In genomic region chr14:72516936-72517408, GRCh38 we compare ENCODE assay signal across 8 cellular contexts.
DNase-seq lines count a peak whose midpoint lies in the region; ATAC-seq, FAIRE-seq and TF ChIP-seq lines count a peak whose summit lies in the region.

No MANE protein-coding gene starts in this region.

- DNase-seq in A549 (ENCODE audit: low read depth in 1 of 2, low spot score in 1 of 2) (peak in 1 of 2 experiments; percentile 68), NCI-H524 (lab: John Stamatoyannopoulos, UW) (peak; percentile 88 to 96), mesothelial cell of epicardium (ENCODE audit: low spot score in 2 of 2, unreplicated experiment in 2 of 2) (peak in 1 of 2 experiments; percentile 74)
- peak; percentile 87 for DNase-seq in activated CD4-positive, alpha-beta memory T cell treated with anti-CD3 and anti-CD28 coated beads, Interleukin-2, amount 10 ng/mL, durations not matched to agents 7 days and 5 days
- DNase-seq in effector memory CD4-positive, alpha-beta T cell = peak; percentile 46 to 57 (median 48)
- peak; percentile 46 to 52 for DNase-seq in stimulated activated CD8-positive, alpha-beta memory T cell treated with anti-CD3 and anti-CD28 coated beads, Interleukin-4, amount 100 ng/mL, for 4 hours (ENCODE audit: low read depth in 2 of 2, low spot score in 1 of 2)

- ATAC-seq in A549 (peak; percentile 52 to 85; a peak in 4 of 6 replicates), HG02642 (IDR thresholded peaks at IDR 0.05; ENCODE audit: poor library complexity, unreplicated experiment) (no peak)

- no peak overlapping the region for H3K4me3 ChIP-seq in A549
- no peak overlapping the region for H3K4me3 ChIP-seq in effector memory CD4-positive, alpha-beta T cell (ENCODE audit: insufficient read depth, low read depth, low read length, poor library complexity, severe bottlenecking)

- no peak for TF ChIP-seq POLR2A in A549 (IDR thresholded peaks at IDR 0.05; ENCODE audit: low read length)

- POLR2A ChIA-PET in A549 (lab: Yijun Ruan, JAX) = interaction anchor here (0.9 kb wide), 2 partner anchors 126 to 402 kb away, joined by 3 to 5 read pairs; no protein-coding TSS in a partner anchor
- POLR2A ChIA-PET in activated CD4-positive, alpha-beta memory T cell treated with anti-CD3 and anti-CD28 coated beads, Interleukin-2, amount 10 ng/mL, durations not matched to agents 7 days and 5 days (lab: Charles Lee) = interaction anchor here (0.9 to 4.7 kb wide), 10 partner anchors 11 to 432 kb away, joined by 3 to 47 read pairs (median 12); partner anchors contain the start of gene DPF3

- peaks cover 76% of the 10 kb centered on the region for H3K4me1 Mint-ChIP-seq in activated CD4-positive, alpha-beta memory T cell treated with anti-CD3 and anti-CD28 coated beads, Interleukin-2, amount 10 ng/mL, durations not matched to agents 7 days and 5 days
- H3K4me1 Mint-ChIP-seq in mesothelial cell of epicardium = peaks cover 4% of the 10 kb centered on the region

- WGBS in A549 (ENCODE audit: missing lambda C conversion rate) = 34% methylated on average over 5 of the region's 5 CpGs

- H3K27me3 Mint-ChIP-seq in activated CD4-positive, alpha-beta memory T cell treated with anti-CD3 and anti-CD28 coated beads, Interleukin-2, amount 10 ng/mL, durations not matched to agents 7 days and 5 days = peaks cover 4% of the 10 kb centered on the region
- H3K27me3 Mint-ChIP-seq in mesothelial cell of epicardium (ENCODE audit: low read depth) = peaks cover 19% of the 10 kb centered on the region

- H3K27me3 ChIP-seq in effector memory CD4-positive, alpha-beta T cell (replicated peaks; ENCODE audit: control insufficient read depth, insufficient read depth, low read length, poor library complexity, severe bottlenecking) = no peaks in the 10 kb centered on the region

- peak; percentile 86 for TF ChIP-seq CTCF in A549 (IDR thresholded peaks at IDR 0.05)
- peak; percentile 85 for TF ChIP-seq CTCF in GM12874 (IDR thresholded peaks at IDR 0.05; ENCODE audit: insufficient read depth, low read depth, low read length)
- TF ChIP-seq CTCF in mesothelial cell of epicardium (IDR thresholded peaks at IDR 0.05; ENCODE audit: unreplicated experiment) = peak; percentile 92

- H3K4me2 ChIP-seq in A549 = no peak overlapping the region

- no peaks in the 10 kb centered on the region for H3K36me3 ChIP-seq in effector memory CD4-positive, alpha-beta T cell (ENCODE audit: control insufficient read depth, insufficient read depth, low read length)

- H3K27ac Mint-ChIP-seq in activated CD4-positive, alpha-beta memory T cell treated with anti-CD3 and anti-CD28 coated beads, Interleukin-2, amount 10 ng/mL, durations not matched to agents 7 days and 5 days = peak overlapping the region; percentile 98
- H3K27ac Mint-ChIP-seq in mesothelial cell of epicardium = no peak overlapping the region

- CTCF ChIA-PET in A549 (lab: Yijun Ruan, JAX) = interaction anchor here (0.5 to 18.9 kb wide), 76 partner anchors 9 to 732 kb away, joined by 3 to 480 read pairs (median 4); partner anchors contain the start of genes DCAF4 and DPF3
- CTCF ChIA-PET in activated CD4-positive, alpha-beta memory T cell treated with anti-CD3 and anti-CD28 coated beads, Interleukin-2, amount 10 ng/mL, durations not matched to agents 7 days and 5 days (lab: Charles Lee) = interaction anchor here (0.6 to 10.0 kb wide), 29 partner anchors 9 to 431 kb away, joined by 3 to 220 read pairs (median 3); partner anchors contain the start of gene DPF3

- H3K9me3 ChIP-seq in A549 = peaks cover 21% of the 10 kb centered on the region
- H3K9me3 ChIP-seq in effector memory CD4-positive, alpha-beta T cell (ENCODE audit: control insufficient read depth, low read length) = no peaks in the 10 kb centered on the region

- TF ChIP-seq EP300 in A549 (IDR thresholded peaks at IDR 0.05) = no peak

- no peak for FAIRE-seq in A549 (lab: Jason Lieb, UNC)

- peaks cover 27% of the 10 kb centered on the region for H3K36me3 Mint-ChIP-seq in activated CD4-positive, alpha-beta memory T cell treated with anti-CD3 and anti-CD28 coated beads, Interleukin-2, amount 10 ng/mL, durations not matched to agents 7 days and 5 days (ENCODE audit: low read depth)
- no peaks in the 10 kb centered on the region for H3K36me3 Mint-ChIP-seq in mesothelial cell of epicardium

- TF ChIP-seq RAD21 in A549 (conservative IDR thresholded peaks at IDR 0.05 in 1 of 2, IDR thresholded peaks at IDR 0.05 in 1 of 2) = peak; percentile 92 to 93

- peaks cover 19% of the 10 kb centered on the region for H3K9me3 Mint-ChIP-seq in activated CD4-positive, alpha-beta memory T cell treated with anti-CD3 and anti-CD28 coated beads, Interleukin-2, amount 10 ng/mL, durations not matched to agents 7 days and 5 days
- peaks cover 23% of the 10 kb centered on the region for H3K9me3 Mint-ChIP-seq in mesothelial cell of epicardium

- no peaks in the 10 kb centered on the region for H3K4me1 ChIP-seq in A549
- H3K4me1 ChIP-seq in effector memory CD4-positive, alpha-beta T cell (ENCODE audit: control insufficient read depth, insufficient read depth, low read length, poor library complexity, severe bottlenecking) = peaks cover 33% of the 10 kb centered on the region

- no peak overlapping the region for H3K4me3 Mint-ChIP-seq in activated CD4-positive, alpha-beta memory T cell treated with anti-CD3 and anti-CD28 coated beads, Interleukin-2, amount 10 ng/mL, durations not matched to agents 7 days and 5 days
- H3K4me3 Mint-ChIP-seq in mesothelial cell of epicardium = no peak overlapping the region

- H3K27ac ChIP-seq in A549 = no peak overlapping the region
- no peak overlapping the region for H3K27ac ChIP-seq in effector memory CD4-positive, alpha-beta T cell (ENCODE audit: insufficient read depth, low read length, poor library complexity, severe bottlenecking)

TF ChIP-seq in A549, 52 proteins besides CTCF, POLR2A, EP300 and RAD21:
- TF ChIP-seq SMC3 (IDR thresholded peaks at IDR 0.05) (peak; percentile 89), RCOR1 (IDR thresholded peaks at IDR 0.05; ENCODE audit: low read depth, low read length) (no peak), CBX2 (IDR thresholded peaks at IDR 0.05; ENCODE audit: borderline replicate concordance, low read depth) (no peak), KDM1A (IDR thresholded peaks at IDR 0.05; ENCODE audit: low read depth) (no peak), CHD2 (IDR thresholded peaks at IDR 0.05; ENCODE audit: low read length, partially characterized antibody) (no peak)
